1 cellular context compared by ENCODE assay signal in the genomic region with DNA sequence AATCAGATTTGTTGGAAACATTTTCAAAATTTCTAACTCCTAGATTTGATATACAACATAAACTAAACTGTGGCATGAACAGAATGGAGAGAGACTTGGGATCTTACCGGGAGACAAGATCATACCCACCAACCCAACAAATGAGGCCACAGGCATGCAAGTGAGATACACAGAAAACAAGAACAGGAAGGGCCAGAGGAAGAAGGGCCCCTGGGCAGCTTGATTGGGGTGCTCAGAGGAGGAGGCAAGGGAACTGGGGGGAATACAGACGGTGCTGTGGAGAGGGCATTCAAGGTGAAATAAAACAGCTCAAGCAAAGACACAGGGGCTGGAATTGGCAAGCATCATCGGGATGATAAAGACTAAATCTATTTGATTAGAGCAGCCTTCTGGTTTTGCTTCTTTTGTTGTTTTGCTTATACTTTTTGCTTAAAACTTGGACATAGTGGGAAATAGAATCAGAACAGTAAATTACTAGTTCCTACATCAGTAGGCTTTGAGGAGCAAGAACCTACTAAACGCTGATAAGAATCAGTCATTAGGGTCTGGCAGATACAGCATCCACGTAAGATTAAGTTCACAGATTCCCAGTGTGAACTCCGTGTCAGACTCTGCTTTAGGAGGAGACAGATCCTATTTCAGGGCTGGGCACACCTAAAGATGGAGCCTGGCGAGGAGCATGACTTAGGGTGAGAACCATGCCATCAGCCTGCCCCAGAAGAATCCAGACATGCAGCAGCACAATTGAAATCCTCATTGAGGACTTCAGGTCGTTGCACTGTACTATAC.
TF ChIP-seq lines count a peak whose summit lies in the region.

No MANE protein-coding gene starts in this region.

TF ChIP-seq in endothelial cell of umbilical vein, 7 proteins besides CTCF, POLR2A, EP300 and RAD21:
- TF ChIP-seq POLR2AphosphoS5 (IDR thresholded peaks at IDR 0.05; ENCODE audit: insufficient read depth, low read depth, low read length) (no peak), JUN (IDR thresholded peaks at IDR 0.05; ENCODE audit: borderline replicate concordance, insufficient read depth, insufficient read length, low read depth) (no peak), FOS (IDR thresholded peaks at IDR 0.05; ENCODE audit: borderline replicate concordance, insufficient read depth, low read length) (no peak), MAX (IDR thresholded peaks at IDR 0.05; ENCODE audit: insufficient read depth, insufficient read length) (no peak), MYC (IDR thresholded peaks at IDR 0.05; ENCODE audit: low read depth, low read length) (no peak), GATA2 (IDR thresholded peaks at IDR 0.05; ENCODE audit: insufficient read depth, insufficient read length, low read depth, low read length) (no peak), EZH2 (IDR thresholded peaks at IDR 0.05; ENCODE audit: borderline replicate concordance, low read depth, low read length, severe bottlenecking) (no peak)
